ENCODE assay signal across 1 cellular context in genomic region chr2:17179145-17179808, GRCh38.
TF ChIP-seq lines count a peak whose summit lies in the region.

No MANE protein-coding gene starts in this region.

TF ChIP-seq in IMR-90, 13 proteins besides CTCF, POLR2A, EP300 and RAD21:
- TF ChIP-seq CEBPB (IDR thresholded peaks at IDR 0.05; ENCODE audit: low read depth, low read length) (0 out of 2 replicates have a peak, but pooled peaks have one; percentile 31), ELK1 (IDR thresholded peaks at IDR 0.05; ENCODE audit: borderline replicate concordance, low read depth, low read length) (no peak)
